Comparison of ENCODE assay signal across 1 cellular context in genomic region chr4:661231-661630, GRCh38.
TF ChIP-seq lines count a peak whose summit lies in the region.

No MANE protein-coding gene starts in this region.

TF ChIP-seq in WTC11, 78 proteins besides CTCF, POLR2A, EP300 and RAD21:
- TF ChIP-seq ZNF396 (CRISPR knock-in tag; IDR thresholded peaks at IDR 0.05; ENCODE audit: borderline replicate concordance) (no peak), CREM (CRISPR knock-in tag; IDR thresholded peaks at IDR 0.05) (no peak), E2F1 (CRISPR knock-in tag; IDR thresholded peaks at IDR 0.05) (no peak), ZNF423 (CRISPR knock-in tag; IDR thresholded peaks at IDR 0.05) (no peak), ZNF219 (CRISPR knock-in tag; IDR thresholded peaks at IDR 0.05; ENCODE audit: borderline replicate concordance) (no peak), ETV6 (CRISPR knock-in tag; IDR thresholded peaks at IDR 0.05) (no peak), ZNF416 (CRISPR knock-in tag; IDR thresholded peaks at IDR 0.05) (no peak), ZNF232 (CRISPR knock-in tag; IDR thresholded peaks at IDR 0.05) (no peak), SMAD3 (CRISPR knock-in tag; IDR thresholded peaks at IDR 0.05; ENCODE audit: borderline replicate concordance) (no peak), MAX (CRISPR knock-in tag; IDR thresholded peaks at IDR 0.05) (no peak), AR (CRISPR knock-in tag; IDR thresholded peaks at IDR 0.05) (no peak), ZNF281 (CRISPR knock-in tag; IDR thresholded peaks at IDR 0.05) (no peak), ESRRA (CRISPR knock-in tag; IDR thresholded peaks at IDR 0.05; ENCODE audit: borderline replicate concordance) (no peak), CBFB (CRISPR knock-in tag; IDR thresholded peaks at IDR 0.05; ENCODE audit: low read depth) (no peak), ZBTB21 (CRISPR knock-in tag; IDR thresholded peaks at IDR 0.05; ENCODE audit: borderline replicate concordance) (no peak)
- TF ChIP-seq, protein P1, sequence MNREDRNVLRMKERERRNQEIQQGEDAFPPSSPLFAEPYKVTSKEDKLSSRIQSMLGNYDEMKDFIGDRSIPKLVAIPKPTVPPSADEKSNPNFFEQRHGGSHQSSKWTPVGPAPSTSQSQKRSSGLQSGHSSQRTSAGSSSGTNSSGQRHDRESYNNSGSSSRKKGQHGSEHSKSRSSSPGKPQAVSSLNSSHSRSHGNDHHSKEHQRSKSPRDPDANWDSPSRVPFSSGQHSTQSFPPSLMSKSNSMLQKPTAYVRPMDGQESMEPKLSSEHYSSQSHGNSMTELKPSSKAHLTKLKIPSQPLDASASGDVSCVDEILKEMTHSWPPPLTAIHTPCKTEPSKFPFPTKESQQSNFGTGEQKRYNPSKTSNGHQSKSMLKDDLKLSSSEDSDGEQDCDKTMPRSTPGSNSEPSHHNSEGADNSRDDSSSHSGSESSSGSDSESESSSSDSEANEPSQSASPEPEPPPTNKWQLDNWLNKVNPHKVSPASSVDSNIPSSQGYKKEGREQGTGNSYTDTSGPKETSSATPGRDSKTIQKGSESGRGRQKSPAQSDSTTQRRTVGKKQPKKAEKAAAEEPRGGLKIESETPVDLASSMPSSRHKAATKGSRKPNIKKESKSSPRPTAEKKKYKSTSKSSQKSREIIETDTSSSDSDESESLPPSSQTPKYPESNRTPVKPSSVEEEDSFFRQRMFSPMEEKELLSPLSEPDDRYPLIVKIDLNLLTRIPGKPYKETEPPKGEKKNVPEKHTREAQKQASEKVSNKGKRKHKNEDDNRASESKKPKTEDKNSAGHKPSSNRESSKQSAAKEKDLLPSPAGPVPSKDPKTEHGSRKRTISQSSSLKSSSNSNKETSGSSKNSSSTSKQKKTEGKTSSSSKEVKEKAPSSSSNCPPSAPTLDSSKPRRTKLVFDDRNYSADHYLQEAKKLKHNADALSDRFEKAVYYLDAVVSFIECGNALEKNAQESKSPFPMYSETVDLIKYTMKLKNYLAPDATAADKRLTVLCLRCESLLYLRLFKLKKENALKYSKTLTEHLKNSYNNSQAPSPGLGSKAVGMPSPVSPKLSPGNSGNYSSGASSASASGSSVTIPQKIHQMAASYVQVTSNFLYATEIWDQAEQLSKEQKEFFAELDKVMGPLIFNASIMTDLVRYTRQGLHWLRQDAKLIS (CRISPR knock-in tag; IDR thresholded peaks at IDR 0.05; ENCODE audit: borderline replicate concordance), result no peak
- TF ChIP-seq, protein P2, sequence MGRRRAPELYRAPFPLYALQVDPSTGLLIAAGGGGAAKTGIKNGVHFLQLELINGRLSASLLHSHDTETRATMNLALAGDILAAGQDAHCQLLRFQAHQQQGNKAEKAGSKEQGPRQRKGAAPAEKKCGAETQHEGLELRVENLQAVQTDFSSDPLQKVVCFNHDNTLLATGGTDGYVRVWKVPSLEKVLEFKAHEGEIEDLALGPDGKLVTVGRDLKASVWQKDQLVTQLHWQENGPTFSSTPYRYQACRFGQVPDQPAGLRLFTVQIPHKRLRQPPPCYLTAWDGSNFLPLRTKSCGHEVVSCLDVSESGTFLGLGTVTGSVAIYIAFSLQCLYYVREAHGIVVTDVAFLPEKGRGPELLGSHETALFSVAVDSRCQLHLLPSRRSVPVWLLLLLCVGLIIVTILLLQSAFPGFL (CRISPR knock-in tag; IDR thresholded peaks at IDR 0.05; ENCODE audit: borderline replicate concordance), result no peak
- TF ChIP-seq, protein P3, sequence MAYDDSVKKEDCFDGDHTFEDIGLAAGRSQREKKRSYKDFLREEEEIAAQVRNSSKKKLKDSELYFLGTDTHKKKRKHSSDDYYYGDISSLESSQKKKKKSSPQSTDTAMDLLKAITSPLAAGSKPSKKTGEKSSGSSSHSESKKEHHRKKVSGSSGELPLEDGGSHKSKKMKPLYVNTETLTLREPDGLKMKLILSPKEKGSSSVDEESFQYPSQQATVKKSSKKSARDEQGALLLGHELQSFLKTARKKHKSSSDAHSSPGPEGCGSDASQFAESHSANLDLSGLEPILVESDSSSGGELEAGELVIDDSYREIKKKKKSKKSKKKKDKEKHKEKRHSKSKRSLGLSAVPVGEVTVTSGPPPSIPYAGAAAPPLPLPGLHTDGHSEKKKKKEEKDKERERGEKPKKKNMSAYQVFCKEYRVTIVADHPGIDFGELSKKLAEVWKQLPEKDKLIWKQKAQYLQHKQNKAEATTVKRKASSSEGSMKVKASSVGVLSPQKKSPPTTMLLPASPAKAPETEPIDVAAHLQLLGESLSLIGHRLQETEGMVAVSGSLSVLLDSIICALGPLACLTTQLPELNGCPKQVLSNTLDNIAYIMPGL (CRISPR knock-in tag; IDR thresholded peaks at IDR 0.05), result no peak
- TF ChIP-seq, protein P4, sequence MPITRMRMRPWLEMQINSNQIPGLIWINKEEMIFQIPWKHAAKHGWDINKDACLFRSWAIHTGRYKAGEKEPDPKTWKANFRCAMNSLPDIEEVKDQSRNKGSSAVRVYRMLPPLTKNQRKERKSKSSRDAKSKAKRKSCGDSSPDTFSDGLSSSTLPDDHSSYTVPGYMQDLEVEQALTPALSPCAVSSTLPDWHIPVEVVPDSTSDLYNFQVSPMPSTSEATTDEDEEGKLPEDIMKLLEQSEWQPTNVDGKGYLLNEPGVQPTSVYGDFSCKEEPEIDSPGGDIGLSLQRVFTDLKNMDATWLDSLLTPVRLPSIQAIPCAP (CRISPR knock-in tag; IDR thresholded peaks at IDR 0.05), result no peak
- TF ChIP-seq, protein P5, sequence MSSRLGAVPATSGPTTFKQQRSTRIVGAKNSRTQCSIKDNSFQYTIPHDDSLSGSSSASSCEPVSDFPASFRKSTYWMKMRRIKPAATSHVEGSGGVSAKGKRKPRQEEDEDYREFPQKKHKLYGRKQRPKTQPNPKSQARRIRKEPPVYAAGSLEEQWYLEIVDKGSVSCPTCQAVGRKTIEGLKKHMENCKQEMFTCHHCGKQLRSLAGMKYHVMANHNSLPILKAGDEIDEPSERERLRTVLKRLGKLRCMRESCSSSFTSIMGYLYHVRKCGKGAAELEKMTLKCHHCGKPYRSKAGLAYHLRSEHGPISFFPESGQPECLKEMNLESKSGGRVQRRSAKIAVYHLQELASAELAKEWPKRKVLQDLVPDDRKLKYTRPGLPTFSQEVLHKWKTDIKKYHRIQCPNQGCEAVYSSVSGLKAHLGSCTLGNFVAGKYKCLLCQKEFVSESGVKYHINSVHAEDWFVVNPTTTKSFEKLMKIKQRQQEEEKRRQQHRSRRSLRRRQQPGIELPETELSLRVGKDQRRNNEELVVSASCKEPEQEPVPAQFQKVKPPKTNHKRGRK (CRISPR knock-in tag; IDR thresholded peaks at IDR 0.05; ENCODE audit: borderline replicate concordance), result no peak
